ENCODE assay signal across 1 cellular context in the genomic region with DNA sequence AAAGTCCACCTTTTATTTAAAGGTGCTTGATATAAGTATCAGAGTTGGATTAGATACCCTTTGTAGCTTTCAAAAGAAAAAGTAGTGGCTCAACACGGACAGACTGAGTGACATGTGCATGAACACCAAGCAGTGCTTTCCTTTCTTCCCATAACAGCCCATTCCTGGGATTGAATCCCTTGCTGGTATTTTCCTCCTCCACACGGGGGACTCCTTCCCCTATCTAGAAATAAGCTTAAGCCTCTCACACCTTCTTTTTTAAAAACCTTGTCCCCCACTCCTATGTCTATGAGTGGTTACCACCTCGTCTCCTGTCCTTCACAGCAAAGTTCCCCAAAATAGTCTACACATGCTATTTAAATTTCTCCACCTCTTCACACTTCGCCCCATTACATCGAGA.
TF ChIP-seq lines count a peak whose summit lies in the region.

No MANE protein-coding gene starts in this region.

TF ChIP-seq in Ishikawa, 13 proteins besides CTCF, POLR2A, EP300 and RAD21:
- TF ChIP-seq, protein P1, sequence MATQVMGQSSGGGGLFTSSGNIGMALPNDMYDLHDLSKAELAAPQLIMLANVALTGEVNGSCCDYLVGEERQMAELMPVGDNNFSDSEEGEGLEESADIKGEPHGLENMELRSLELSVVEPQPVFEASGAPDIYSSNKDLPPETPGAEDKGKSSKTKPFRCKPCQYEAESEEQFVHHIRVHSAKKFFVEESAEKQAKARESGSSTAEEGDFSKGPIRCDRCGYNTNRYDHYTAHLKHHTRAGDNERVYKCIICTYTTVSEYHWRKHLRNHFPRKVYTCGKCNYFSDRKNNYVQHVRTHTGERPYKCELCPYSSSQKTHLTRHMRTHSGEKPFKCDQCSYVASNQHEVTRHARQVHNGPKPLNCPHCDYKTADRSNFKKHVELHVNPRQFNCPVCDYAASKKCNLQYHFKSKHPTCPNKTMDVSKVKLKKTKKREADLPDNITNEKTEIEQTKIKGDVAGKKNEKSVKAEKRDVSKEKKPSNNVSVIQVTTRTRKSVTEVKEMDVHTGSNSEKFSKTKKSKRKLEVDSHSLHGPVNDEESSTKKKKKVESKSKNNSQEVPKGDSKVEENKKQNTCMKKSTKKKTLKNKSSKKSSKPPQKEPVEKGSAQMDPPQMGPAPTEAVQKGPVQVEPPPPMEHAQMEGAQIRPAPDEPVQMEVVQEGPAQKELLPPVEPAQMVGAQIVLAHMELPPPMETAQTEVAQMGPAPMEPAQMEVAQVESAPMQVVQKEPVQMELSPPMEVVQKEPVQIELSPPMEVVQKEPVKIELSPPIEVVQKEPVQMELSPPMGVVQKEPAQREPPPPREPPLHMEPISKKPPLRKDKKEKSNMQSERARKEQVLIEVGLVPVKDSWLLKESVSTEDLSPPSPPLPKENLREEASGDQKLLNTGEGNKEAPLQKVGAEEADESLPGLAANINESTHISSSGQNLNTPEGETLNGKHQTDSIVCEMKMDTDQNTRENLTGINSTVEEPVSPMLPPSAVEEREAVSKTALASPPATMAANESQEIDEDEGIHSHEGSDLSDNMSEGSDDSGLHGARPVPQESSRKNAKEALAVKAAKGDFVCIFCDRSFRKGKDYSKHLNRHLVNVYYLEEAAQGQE (IDR thresholded peaks at IDR 0.05; ENCODE audit: low read depth) = no peak
- no peak for TF ChIP-seq CREB1 (IDR thresholded peaks at IDR 0.05; ENCODE audit: low read depth)
- no peak for TF ChIP-seq YY1 (IDR thresholded peaks at IDR 0.05; ENCODE audit: low read depth)
- TF ChIP-seq, protein P2, sequence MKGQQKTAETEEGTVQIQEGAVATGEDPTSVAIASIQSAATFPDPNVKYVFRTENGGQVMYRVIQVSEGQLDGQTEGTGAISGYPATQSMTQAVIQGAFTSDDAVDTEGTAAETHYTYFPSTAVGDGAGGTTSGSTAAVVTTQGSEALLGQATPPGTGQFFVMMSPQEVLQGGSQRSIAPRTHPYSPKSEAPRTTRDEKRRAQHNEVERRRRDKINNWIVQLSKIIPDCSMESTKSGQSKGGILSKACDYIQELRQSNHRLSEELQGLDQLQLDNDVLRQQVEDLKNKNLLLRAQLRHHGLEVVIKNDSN (IDR thresholded peaks at IDR 0.05) = no peak
- no peak for TF ChIP-seq FOXM1 (IDR thresholded peaks at IDR 0.05; ENCODE audit: borderline replicate concordance, low read depth)
- TF ChIP-seq TAF1 (IDR thresholded peaks at IDR 0.05; ENCODE audit: low read depth) = no peak
- TF ChIP-seq TEAD4 (IDR thresholded peaks at IDR 0.05) = no peak
- TF ChIP-seq, protein P3, sequence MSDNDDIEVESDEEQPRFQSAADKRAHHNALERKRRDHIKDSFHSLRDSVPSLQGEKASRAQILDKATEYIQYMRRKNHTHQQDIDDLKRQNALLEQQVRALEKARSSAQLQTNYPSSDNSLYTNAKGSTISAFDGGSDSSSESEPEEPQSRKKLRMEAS (IDR thresholded peaks at IDR 0.05) = no peak
- no peak for TF ChIP-seq EGR1 (IDR thresholded peaks at IDR 0.05)
- no peak for TF ChIP-seq ZBTB7A (IDR thresholded peaks at IDR 0.05; ENCODE audit: low read depth)
- no peak for TF ChIP-seq CEBPB (IDR thresholded peaks at IDR 0.05)
- TF ChIP-seq TCF12 (IDR thresholded peaks at IDR 0.05; ENCODE audit: low read depth) = no peak
- no peak for TF ChIP-seq NFIC (IDR thresholded peaks at IDR 0.05)
TF ChIP-seq in Ishikawa: peak in this region for 0.
